10 cellular contexts compared by ENCODE assay signal in the genomic region with DNA sequence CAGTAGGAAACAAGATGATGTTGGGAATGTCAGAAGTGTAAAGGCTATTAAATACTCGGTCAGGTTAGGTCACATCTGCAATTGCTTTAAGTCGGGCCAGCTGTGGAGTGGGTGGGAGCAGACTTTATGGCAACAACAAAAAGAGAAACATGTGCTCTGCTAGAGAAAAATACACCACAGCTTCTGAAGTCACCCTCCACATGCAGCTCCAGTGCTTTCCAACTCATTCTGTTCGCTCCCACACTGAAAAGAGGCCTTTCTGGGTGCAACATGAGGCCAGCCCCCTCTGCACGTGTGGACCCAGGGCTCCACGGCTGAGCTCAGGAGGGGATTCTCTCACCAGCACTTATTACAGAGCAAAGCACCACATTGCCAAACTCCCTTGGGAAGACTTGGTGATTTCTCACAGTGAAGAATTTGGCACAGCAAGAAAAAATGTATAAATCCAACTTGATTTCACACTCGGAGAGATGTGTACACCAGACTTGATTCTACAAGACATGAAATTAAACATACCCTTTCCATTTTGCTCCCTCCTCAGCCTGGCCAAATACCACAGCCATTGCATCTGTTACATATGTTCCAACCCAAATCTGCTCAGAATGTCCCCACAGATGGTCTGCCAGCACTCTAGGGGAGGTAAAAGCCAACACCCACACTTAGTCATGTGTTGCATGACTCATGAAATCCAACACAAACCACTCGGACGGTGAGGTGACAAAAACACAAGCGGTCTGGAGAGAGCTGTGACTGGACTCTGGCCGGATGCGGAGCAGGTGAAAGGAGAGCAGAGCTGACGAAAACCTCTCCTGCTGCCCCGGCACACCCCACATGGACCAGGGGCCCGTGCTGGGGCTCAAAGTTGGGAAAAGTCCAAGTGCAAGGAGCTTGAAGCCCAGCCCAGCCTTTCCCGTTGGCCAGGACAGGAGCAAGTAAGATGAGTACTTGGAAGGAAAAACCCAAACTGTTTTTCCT.
A peak's percentile ranks its signal among the peaks of the same experiment; 100 is the strongest.
DNase-seq lines count a peak whose midpoint lies in the region; ATAC-seq, FAIRE-seq and TF ChIP-seq lines count a peak whose summit lies in the region.
"Had no signal": no experiment of that assay in that cellular context is flagged by ENCODE, and none has a peak within 500 bp of the region (broad histone marks: within the 10 kb centered on the region; RNA-seq: fewer than 3 reads in every experiment).

No MANE protein-coding gene starts in this region.

- H3K9me3 ChIP-seq in A549: no peaks in the 10 kb centered on the region; the same call in 2 of the 3 replicates

- TF ChIP-seq RAD21 in A549 (conservative IDR thresholded peaks at IDR 0.05 in 1 of 2, IDR thresholded peaks at IDR 0.05 in 1 of 2): peak in 1 of 2 experiments; percentile 43; a peak in 2 of 5 replicates
- TF ChIP-seq RAD21 in Ishikawa (IDR thresholded peaks at IDR 0.05; ENCODE audit: low read depth): no peak

- TF ChIP-seq EP300 in A549 (IDR thresholded peaks at IDR 0.05): peak; percentile 48 to 73; a peak in 2 of 5 replicates
- peak; percentile 64; the same call in 1 of the 2 replicates for TF ChIP-seq EP300 in Ishikawa (IDR thresholded peaks at IDR 0.05; ENCODE audit: borderline replicate concordance)

- DNase-seq in A549 (ENCODE audit: low read depth in 1 of 2, low spot score in 1 of 2) (peak; percentile 91 to 94), dedifferentiated amniotic fluid mesenchymal stem cell (ENCODE audit: extremely low spot score) (peak; percentile 90), mesenteric fat pad (ENCODE audit: low spot score) (peak; percentile 88), NCI-H748 treated with DMSO at 0.1 percent for 48 hours (lab: John Stamatoyannopoulos, UW) (no peak), RPMI8226 (no peak)
- DNase-seq: DND-41 had no signal

- FAIRE-seq in A549 (lab: Jason Lieb, UNC): peak; percentile 86
- FAIRE-seq: TTC549 had no signal

- TF ChIP-seq CTCF in A549 (IDR thresholded peaks at IDR 0.05): no peak

- peak overlapping the region; percentile 86 to 90 for H3K27ac ChIP-seq in A549

- ATAC-seq in A549: peak; percentile 80 to 85
- no peak for ATAC-seq in HG03280 (IDR thresholded peaks at IDR 0.05; ENCODE audit: unreplicated experiment)
- ATAC-seq in GM19467 (IDR thresholded peaks at IDR 0.05; ENCODE audit: unreplicated experiment): no peak

- TF ChIP-seq POLR2A in A549 (IDR thresholded peaks at IDR 0.05; ENCODE audit: low read length): no peak

- peak overlapping the region; percentile 85 for H3K4me2 ChIP-seq in A549

- WGBS in A549 (ENCODE audit: missing lambda C conversion rate): 25% methylated on average over 15 of the region's 15 CpGs

- POLR2A ChIA-PET in A549 (lab: Yijun Ruan, JAX): interaction anchor here (0.7 to 1.7 kb wide), 6 partner anchors 13 to 74 kb away, joined by 3 to 9 read pairs (median 4); a partner anchor contains a TSS

- CTCF ChIA-PET in A549 (lab: Yijun Ruan, JAX): interaction anchor here (0.6 to 2.6 kb wide), 3 partner anchors 26 to 465 kb away, joined by 3 to 12 read pairs (median 4); no protein-coding TSS in a partner anchor

- peak overlapping the region; percentile 27; the same call in 2 of the 3 replicates for H3K4me3 ChIP-seq in A549

- H3K4me1 ChIP-seq in A549: peaks cover 78% of the 10 kb centered on the region

TF ChIP-seq in A549, 52 proteins besides CTCF, POLR2A, EP300 and RAD21 (continues in another document):
- TF ChIP-seq, protein P1, sequence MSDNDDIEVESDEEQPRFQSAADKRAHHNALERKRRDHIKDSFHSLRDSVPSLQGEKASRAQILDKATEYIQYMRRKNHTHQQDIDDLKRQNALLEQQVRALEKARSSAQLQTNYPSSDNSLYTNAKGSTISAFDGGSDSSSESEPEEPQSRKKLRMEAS (IDR thresholded peaks at IDR 0.05): peak; percentile 70
- TF ChIP-seq JUN (IDR thresholded peaks at IDR 0.05): peak; percentile 75 to 78; a peak in 3 of 5 replicates
- TF ChIP-seq JUNB (IDR thresholded peaks at IDR 0.05): peak; percentile 89
- 0 out of 2 replicates have a peak, but pooled peaks have one; percentile 61 for TF ChIP-seq HOXB5 (CRISPR knock-in tag; IDR thresholded peaks at IDR 0.05)
- TF ChIP-seq, protein P2, sequence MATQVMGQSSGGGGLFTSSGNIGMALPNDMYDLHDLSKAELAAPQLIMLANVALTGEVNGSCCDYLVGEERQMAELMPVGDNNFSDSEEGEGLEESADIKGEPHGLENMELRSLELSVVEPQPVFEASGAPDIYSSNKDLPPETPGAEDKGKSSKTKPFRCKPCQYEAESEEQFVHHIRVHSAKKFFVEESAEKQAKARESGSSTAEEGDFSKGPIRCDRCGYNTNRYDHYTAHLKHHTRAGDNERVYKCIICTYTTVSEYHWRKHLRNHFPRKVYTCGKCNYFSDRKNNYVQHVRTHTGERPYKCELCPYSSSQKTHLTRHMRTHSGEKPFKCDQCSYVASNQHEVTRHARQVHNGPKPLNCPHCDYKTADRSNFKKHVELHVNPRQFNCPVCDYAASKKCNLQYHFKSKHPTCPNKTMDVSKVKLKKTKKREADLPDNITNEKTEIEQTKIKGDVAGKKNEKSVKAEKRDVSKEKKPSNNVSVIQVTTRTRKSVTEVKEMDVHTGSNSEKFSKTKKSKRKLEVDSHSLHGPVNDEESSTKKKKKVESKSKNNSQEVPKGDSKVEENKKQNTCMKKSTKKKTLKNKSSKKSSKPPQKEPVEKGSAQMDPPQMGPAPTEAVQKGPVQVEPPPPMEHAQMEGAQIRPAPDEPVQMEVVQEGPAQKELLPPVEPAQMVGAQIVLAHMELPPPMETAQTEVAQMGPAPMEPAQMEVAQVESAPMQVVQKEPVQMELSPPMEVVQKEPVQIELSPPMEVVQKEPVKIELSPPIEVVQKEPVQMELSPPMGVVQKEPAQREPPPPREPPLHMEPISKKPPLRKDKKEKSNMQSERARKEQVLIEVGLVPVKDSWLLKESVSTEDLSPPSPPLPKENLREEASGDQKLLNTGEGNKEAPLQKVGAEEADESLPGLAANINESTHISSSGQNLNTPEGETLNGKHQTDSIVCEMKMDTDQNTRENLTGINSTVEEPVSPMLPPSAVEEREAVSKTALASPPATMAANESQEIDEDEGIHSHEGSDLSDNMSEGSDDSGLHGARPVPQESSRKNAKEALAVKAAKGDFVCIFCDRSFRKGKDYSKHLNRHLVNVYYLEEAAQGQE (IDR thresholded peaks at IDR 0.05): no peak
- no peak for TF ChIP-seq KDM5A (IDR thresholded peaks at IDR 0.05)
- 0 out of 3 replicates have a peak, but pooled peaks have one; percentile 25 for TF ChIP-seq SMC3 (IDR thresholded peaks at IDR 0.05)
- no peak for TF ChIP-seq KDM1A (IDR thresholded peaks at IDR 0.05; ENCODE audit: low read depth)
- peak; percentile 72 for TF ChIP-seq NFE2L2 (conservative IDR thresholded peaks at IDR 0.05; ENCODE audit: low read length)
- peak; percentile 88 for TF ChIP-seq MAFK (IDR thresholded peaks at IDR 0.05; ENCODE audit: partially characterized antibody)

TF ChIP-seq in Ishikawa, 13 proteins besides CTCF, POLR2A, EP300 and RAD21:
- TF ChIP-seq TEAD4 (IDR thresholded peaks at IDR 0.05) (peak; percentile 48), TAF1 (IDR thresholded peaks at IDR 0.05; ENCODE audit: low read depth) (no peak), FOXM1 (IDR thresholded peaks at IDR 0.05; ENCODE audit: borderline replicate concordance, low read depth) (0 out of 2 replicates have a peak, but pooled peaks have one; percentile 30), NFIC (IDR thresholded peaks at IDR 0.05) (peak; percentile 56), YY1 (IDR thresholded peaks at IDR 0.05; ENCODE audit: low read depth) (no peak), EGR1 (IDR thresholded peaks at IDR 0.05) (peak; percentile 39; the same call in 1 of the 2 replicates), CEBPB (IDR thresholded peaks at IDR 0.05) (no peak), CREB1 (IDR thresholded peaks at IDR 0.05; ENCODE audit: low read depth) (no peak), ZBTB7A (IDR thresholded peaks at IDR 0.05; ENCODE audit: low read depth) (no peak), TCF12 (IDR thresholded peaks at IDR 0.05; ENCODE audit: low read depth) (peak; percentile 56)
- TF ChIP-seq, protein P1 (IDR thresholded peaks at IDR 0.05): peak; percentile 55; the same call in 1 of the 2 replicates
- TF ChIP-seq, protein P3, sequence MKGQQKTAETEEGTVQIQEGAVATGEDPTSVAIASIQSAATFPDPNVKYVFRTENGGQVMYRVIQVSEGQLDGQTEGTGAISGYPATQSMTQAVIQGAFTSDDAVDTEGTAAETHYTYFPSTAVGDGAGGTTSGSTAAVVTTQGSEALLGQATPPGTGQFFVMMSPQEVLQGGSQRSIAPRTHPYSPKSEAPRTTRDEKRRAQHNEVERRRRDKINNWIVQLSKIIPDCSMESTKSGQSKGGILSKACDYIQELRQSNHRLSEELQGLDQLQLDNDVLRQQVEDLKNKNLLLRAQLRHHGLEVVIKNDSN (IDR thresholded peaks at IDR 0.05): peak; percentile 88
- TF ChIP-seq, protein P2 (IDR thresholded peaks at IDR 0.05; ENCODE audit: low read depth): no peak
TF ChIP-seq in Ishikawa: peak in this region for 7.

Comparison
In these comparisons a context has a peak if more than half of its experiments do, and no peak if none do; other contexts are left out.
1. ATAC-seq: peak in A549 (2 of 2); none in HG03280 (single experiment) and GM19467 (single experiment).
2. DNase-seq: peak in A549 (2 of 2), dedifferentiated amniotic fluid mesenchymal stem cell (single experiment) and mesenteric fat pad (single experiment); none in NCI-H748 treated with DMSO at 0.1 percent for 48 hours (single experiment) and RPMI8226 (single experiment).